Comparison of ENCODE assay signal across 8 cellular contexts in the genomic region with DNA sequence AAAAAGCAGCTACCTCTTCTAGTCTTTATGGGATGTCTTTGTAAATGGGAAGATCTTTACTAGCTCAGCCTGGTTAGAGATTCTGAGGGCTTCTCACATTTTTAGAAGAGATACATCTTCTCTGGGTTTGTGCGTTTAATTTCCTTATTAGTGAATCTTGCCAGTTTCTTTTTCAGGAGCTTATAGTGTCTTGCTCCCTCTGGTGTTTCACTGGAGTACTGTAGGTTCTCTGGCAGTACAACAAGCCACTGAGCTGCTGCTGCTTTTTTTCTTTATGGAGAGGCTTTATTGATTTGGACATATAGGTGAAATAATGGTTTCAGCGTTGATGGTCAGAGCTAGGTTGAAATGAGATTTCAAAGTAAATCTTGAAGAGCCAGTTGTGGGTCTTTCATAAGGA.
DNase-seq lines count a peak whose midpoint lies in the region; ATAC-seq and TF ChIP-seq lines count a peak whose summit lies in the region.

No MANE protein-coding gene starts in this region.

- H3K36me3 ChIP-seq in tibial nerve = no peaks in the 10 kb centered on the region

- no peak for TF ChIP-seq EP300 in tibial nerve (IDR thresholded peaks at IDR 0.05)

- in situ Hi-C loops in GM13976 (cut with MboI; ENCODE audit: low sequenced_read_pairs, unreplicated experiment) = no loop called here

- H3K4me1 ChIP-seq in foreskin keratinocyte (no peaks in the 10 kb centered on the region), tibial nerve (no peaks in the 10 kb centered on the region)

- ATAC-seq in HG03175 (IDR thresholded peaks at IDR 0.05; ENCODE audit: unreplicated experiment) (peak; percentile 70), foreskin keratinocyte (no peak)

- H3K9me3 ChIP-seq in tibial nerve = peaks cover 0 to 8% (median 0%) of the 10 kb centered on the region in 4 donors

- H3K4me3 ChIP-seq in tibial nerve = no peak overlapping the region

- no peak for TF ChIP-seq POLR2A in tibial nerve (IDR thresholded peaks at IDR 0.05)

- H3K27me3 ChIP-seq in foreskin keratinocyte (no peaks in the 10 kb centered on the region), tibial nerve (no peaks in the 10 kb centered on the region)

- H3K27ac ChIP-seq in foreskin keratinocyte (no peak overlapping the region), tibial nerve (no peak overlapping the region)

- DNase-seq in CD1c-positive myeloid dendritic cell (ENCODE audit: extremely low spot score) (peak; percentile 12), GM13976 (ENCODE audit: low spot score) (peak; percentile 46), RPMI8226 (peak; percentile 47), foreskin keratinocyte (peak in 1 of 2 donors; percentile 17), DMS153 treated with DMSO at 0.1 percent for 48 hours (lab: John Stamatoyannopoulos, UW; ENCODE audit: unreplicated experiment) (no peak), tibial nerve (ENCODE audit: low spot score in 2 of 2) (no peak)
- DNase-seq in activated naive CD4-positive, alpha-beta T cell treated with Interleukin-2 at 50 U/mL for 16 hours = no peak

- 46 to 51% methylated on average over 2 of the region's 2 CpGs for WGBS in tibial nerve, 2 donors

- TF ChIP-seq CTCF in GM13976 (IDR thresholded peaks at IDR 0.05; ENCODE audit: borderline replicate concordance, control extremely low read depth, extremely low read depth, insufficient read depth, missing control alignments) (peak; percentile 39), foreskin keratinocyte (conservative IDR thresholded peaks at IDR 0.05) (peak; percentile 53), tibial nerve (IDR thresholded peaks at IDR 0.05) (no peak)

Comparison
In these comparisons a context has a peak if more than half of its experiments do, and no peak if none do; other contexts are left out.
1. DNase-seq: peak in CD1c-positive myeloid dendritic cell (single experiment), GM13976 (single experiment) and RPMI8226 (single experiment); none in DMS153 treated with DMSO at 0.1 percent for 48 hours (single experiment), tibial nerve (0 of 2) and activated naive CD4-positive, alpha-beta T cell treated with Interleukin-2 at 50 U/mL for 16 hours (single experiment).
2. CTCF ChIP-seq: peak in GM13976 (single experiment) and foreskin keratinocyte (single experiment); none in tibial nerve (0 of 5).